In genomic region chr2:211756266-211756665, GRCh38 we compare ENCODE assay signal across 27 cellular contexts.
"Had no signal": no experiment of that assay in that cellular context is flagged by ENCODE, and none has a peak within 500 bp of the region (broad histone marks: within the 10 kb centered on the region; RNA-seq: fewer than 3 reads in every experiment).

No MANE protein-coding gene starts in this region.

- H3K36me3 ChIP-seq: colonic mucosa, esophagus muscularis mucosa, heart right ventricle, left lung, neutrophil, right lobe of liver, thyroid gland, upper lobe of left lung had no signal

- ATAC-seq: heart right ventricle; left cardiac atrium; left lung; mucosa of descending colon; natural killer cell treated with Interleukin-12 subunit alpha and Interleukin-12 subunit beta and Interleukin-15 and Interleukin-18, amount 100 ng/mL, for 72 hours; right lobe of liver; stimulated activated naive B cell treated with anti-CD40 and anti-IgM and Interleukin-4, amounts not matched to agents 10 μg/mL and 1 μg/mL and 100 μg/mL, for 72 hours; stimulated activated naive CD8-positive, alpha-beta T cell treated with anti-CD3 and anti-CD28 coated beads, Interleukin-15, amount 100 ng/mL, for 72 hours had no signal

- H3K4me1 ChIP-seq: colonic mucosa, esophagus muscularis mucosa, left lung, parathyroid adenoma, right lobe of liver, thyroid gland, upper lobe of left lung had no signal

- H2AFZ ChIP-seq: parathyroid adenoma had no signal

- H3K9me3 ChIP-seq: colonic mucosa, esophagus muscularis mucosa, heart right ventricle, left lung, mucosa of descending colon, neutrophil, right lobe of liver, thyroid gland, upper lobe of left lung had no signal

- H3K4me3 ChIP-seq: colonic mucosa, esophagus muscularis mucosa, heart right ventricle, left lung, mucosa of descending colon, right lobe of liver, thyroid gland, upper lobe of left lung had no signal

- H3K9ac ChIP-seq: parathyroid adenoma had no signal

- H3K27ac ChIP-seq: colonic mucosa, esophagus muscularis mucosa, heart right ventricle, left lung, neutrophil, parathyroid adenoma, right lobe of liver, thyroid gland, upper lobe of left lung had no signal

- FAIRE-seq: endothelial cell of umbilical vein, islet of Langerhans, small intestine, urothelium cell line had no signal

- H3K27me3 ChIP-seq: colonic mucosa, esophagus muscularis mucosa, heart right ventricle, left lung, neutrophil, right lobe of liver, thyroid gland, upper lobe of left lung had no signal

- DNase-seq: colonic mucosa; dermis blood vessel endothelial cell; effector memory CD4-positive, alpha-beta T cell; foreskin melanocyte; glutamatergic neuron; heart right ventricle; hippocampal formation; left cardiac atrium; left lung; mesenchymal stem cell; mucosa of descending colon; naive B cell; right lobe of liver; small intestine; stimulated activated CD4-positive, alpha-beta T cell treated with anti-CD3 and anti-CD28 coated beads, Interleukin-15, amount 100 ng/mL, for 24 hours; stimulated activated CD4-positive, alpha-beta T cell treated with anti-CD3 and anti-CD28 coated beads, Interleukin-2, amount 100 ng/mL, for 48 hours; stimulated activated naive B cell treated with anti-CD40 and anti-IgM and Interleukin-4, amounts not matched to agents 10 μg/mL and 1 μg/mL and 100 μg/mL, for 72 hours; stimulated activated naive CD8-positive, alpha-beta T cell treated with anti-CD3 and anti-CD28 coated beads, Interleukin-15, amount 100 ng/mL, for 72 hours; thyroid gland; upper lobe of left lung had no signal

- H3K79me2 ChIP-seq: parathyroid adenoma had no signal
